Comparison of ENCODE assay signal across 10 cellular contexts in genomic region chr5:96751203-96752169, GRCh38. TPM values are rescaled to one million over a fixed set of nuclear protein-coding genes. Genes with fewer than 3 reads are reported as not detected.
DNase-seq lines count a peak whose midpoint lies in the region; ATAC-seq and TF ChIP-seq lines count a peak whose summit lies in the region.
"Had no signal": no experiment of that assay in that cellular context is flagged by ENCODE, and none has a peak within 500 bp of the region (broad histone marks: within the 10 kb centered on the region; RNA-seq: fewer than 3 reads in every experiment).

No MANE protein-coding gene starts in this region.

- no peaks in the 10 kb centered on the region for H3K27me3 Mint-ChIP-seq in activated T-cell treated with anti-CD3 and anti-CD28 coated beads, Interleukin-2, amount 50 U/mL, for 72 hours (ENCODE audit: low read depth)
- no peaks in the 10 kb centered on the region for H3K27me3 Mint-ChIP-seq in activated naive CD8-positive, alpha-beta T cell

- H3K36me3 ChIP-seq in sigmoid colon: peaks cover 16 to 95% (median 61%) of the 10 kb centered on the region in 4 donors

- no peaks in the 10 kb centered on the region for H3K9me3 Mint-ChIP-seq in activated T-cell treated with anti-CD3 and anti-CD28 coated beads, Interleukin-2, amount 50 U/mL, for 72 hours
- no peaks in the 10 kb centered on the region for H3K9me3 Mint-ChIP-seq in activated naive CD8-positive, alpha-beta T cell (ENCODE audit: low read depth)

- peaks cover 0 to 8% (median 5%) of the 10 kb centered on the region in 4 donors for H3K4me1 ChIP-seq in sigmoid colon

- intact Hi-C loops in sigmoid colon (cut with DNase I): loop anchor here (2.0 to 10.0 kb wide), 4 partner anchors 56 to 411 kb away; partner anchors contain the start of genes ERAP1 and ERAP2

- peak overlapping the region in 1 of 2 donors; percentile 16 for H3K4me3 Mint-ChIP-seq in activated T-cell treated with anti-CD3 and anti-CD28 coated beads, Interleukin-2, amount 50 U/mL, for 72 hours
- no peak overlapping the region for H3K4me3 Mint-ChIP-seq in activated naive CD8-positive, alpha-beta T cell

- no peak for DNase-seq in activated T-cell treated with anti-CD3 and anti-CD28 coated beads, Interleukin-2, amount 50 U/mL, for 72 hours
- no peak for DNase-seq in activated T-cell treated with anti-CD3 and anti-CD28 coated beads, Interleukin-2, amount 50 U/mL, for 1 hour
- DNase-seq in sigmoid colon: no peak
- no peak for DNase-seq in stimulated activated naive CD4-positive, alpha-beta T cell treated with Interleukin-2 at 50 U/mL for 16 hours (lab: John Stamatoyannopoulos, UW)
- DNase-seq in NCI-H2227 (lab: John Stamatoyannopoulos, UW; ENCODE audit: unreplicated experiment): no peak
- DNase-seq in effector CD8-positive, alpha-beta T cell (lab: John Stamatoyannopoulos, UW): no peak
- DNase-seq: islet precursor cell; stimulated activated CD8-positive, alpha-beta memory T cell treated with anti-CD3 and anti-CD28 coated beads, Interleukin-4, amount 100 ng/mL, for 48 hours had no signal

- peaks cover 14% of the 10 kb centered on the region for H3K4me1 Mint-ChIP-seq in activated T-cell treated with anti-CD3 and anti-CD28 coated beads, Interleukin-2, amount 50 U/mL, for 72 hours (ENCODE audit: low read depth)
- H3K4me1 Mint-ChIP-seq in activated naive CD8-positive, alpha-beta T cell (ENCODE audit: low read depth): peaks cover 2% of the 10 kb centered on the region

- ATAC-seq in activated T-cell treated with anti-CD3 and anti-CD28 coated beads, Interleukin-2, amount 50 U/mL, for 72 hours (replicated peaks in 1 of 2): no peak

- 23 to 70% methylated on average over 6 of the region's 6 CpGs for WGBS in sigmoid colon, 2 donors

- TF ChIP-seq EP300 in sigmoid colon (IDR thresholded peaks at IDR 0.05): no peak

- TF ChIP-seq CTCF in sigmoid colon (IDR thresholded peaks at IDR 0.05): no peak

- peak overlapping the region; percentile 69 for H3K27ac Mint-ChIP-seq in activated T-cell treated with anti-CD3 and anti-CD28 coated beads, Interleukin-2, amount 50 U/mL, for 72 hours
- peak overlapping the region; percentile 47 for H3K27ac Mint-ChIP-seq in activated naive CD8-positive, alpha-beta T cell

- peaks cover 0 to 9% of the 10 kb centered on the region in 2 donors for H3K36me3 Mint-ChIP-seq in activated T-cell treated with anti-CD3 and anti-CD28 coated beads, Interleukin-2, amount 50 U/mL, for 72 hours (ENCODE audit: insufficient read depth in 2 of 2)
- no peaks in the 10 kb centered on the region for H3K36me3 Mint-ChIP-seq in activated naive CD8-positive, alpha-beta T cell

- no peaks in the 10 kb centered on the region for H3K9me3 ChIP-seq in sigmoid colon

- H3K27me3 ChIP-seq in layer of hippocampus (ENCODE audit: control insufficient read depth, insufficient read depth, low read length): no peaks in the 10 kb centered on the region
- no peaks in the 10 kb centered on the region for H3K27me3 ChIP-seq in sigmoid colon

- TF ChIP-seq POLR2A in sigmoid colon (IDR thresholded peaks at IDR 0.05): no peak

- H3K4me3 ChIP-seq in sigmoid colon: no peak overlapping the region

- H3K27ac ChIP-seq in layer of hippocampus (ENCODE audit: low read depth, low read length): peak overlapping the region; percentile 15
- peak overlapping the region in 3 of 4 donors; percentile 4 to 23 (median 7) for H3K27ac ChIP-seq in sigmoid colon

RNA-seq across cellular contexts. Expression of gene ERAP1, which starts 56.3 kb away (rescaled TPM):
- 100 to 1,000 TPM in 1 of 2 donors, 10 to 100 TPM in 1; 91.3 to 105 TPM for total RNA-seq in activated T-cell treated with anti-CD3 and anti-CD28 coated beads, Interleukin-2, amount 50 U/mL, for 72 hours
- total RNA-seq in sigmoid colon: 10 to 100 TPM; 25.3 to 35.5 (median 30.0) TPM
- 10 to 100 TPM in 2 of 3 donors, 1 to 10 TPM in 1; 8.4 to 29.6 (median 10.6) TPM for polyA plus RNA-seq in sigmoid colon
